Comparison of ENCODE assay signal across 30 cellular contexts in genomic region chr10:101759354-101760247, GRCh38. TPM values are rescaled to one million over a fixed set of nuclear protein-coding genes. Genes with fewer than 3 reads are reported as not detected.
A peak's percentile ranks its signal among the peaks of the same experiment; 100 is the strongest.
DNase-seq lines count a peak whose midpoint lies in the region; ATAC-seq and TF ChIP-seq lines count a peak whose summit lies in the region.
"Had no signal": no experiment of that assay in that cellular context is flagged by ENCODE, and none has a peak within 500 bp of the region (broad histone marks: within the 10 kb centered on the region; RNA-seq: fewer than 3 reads in every experiment).

No MANE protein-coding gene starts in this region.

- no peaks in the 10 kb centered on the region for H3K9me3 Mint-ChIP-seq in CD8-positive, alpha-beta memory T cell
- H3K9me3 Mint-ChIP-seq: activated naive CD8-positive, alpha-beta T cell treated with anti-CD3 and anti-CD28 coated beads, Interleukin-2, amount 10 ng/mL, durations not matched to agents 7 days and 5 days; activated T-cell treated with anti-CD3 and anti-CD28 coated beads, Interleukin-2, amount 50 U/mL, for 24 hours; CD8-positive, alpha-beta T cell; IgD-negative memory B cell; T-helper 1 cell treated with Interleukin-12 subunit alpha and Interleukin-12 subunit beta and Interleukin-4 antibody, amounts not matched to agents 30 μg/mL and 1 μg/mL, for 36 hours had no signal

- no peak overlapping the region for H3K18ac ChIP-seq in mesenchymal stem cell (ENCODE audit: low read depth in 1 of 2, low read length in 2 of 2)

- CTCF ChIA-PET in CD8-positive, alpha-beta memory T cell (lab: Charles Lee): interaction anchor here (2.4 kb wide), 1 partner anchor 22 kb away, joined by 9 read pairs; no protein-coding TSS in a partner anchor

- no peak overlapping the region for H2AFZ ChIP-seq in mesenchymal stem cell (ENCODE audit: low read depth, low read length)

- DNase-seq in NCI-H82 (lab: John Stamatoyannopoulos, UW) (peak; percentile 23), NCI-H82 treated with DMSO at 0.1 percent for 48 hours (lab: John Stamatoyannopoulos, UW; ENCODE audit: unreplicated experiment) (no peak), SJCRH30 (peak; percentile 80 to 94), mesenchymal stem cell (no peak), upper lobe of right lung (peak; percentile 46), SIG-M5 (lab: John Stamatoyannopoulos, UW) (no peak)
- DNase-seq in CD8-positive, alpha-beta memory T cell: no peak
- DNase-seq: activated gamma-delta T cell; activated naive CD8-positive, alpha-beta T cell treated with anti-CD3 and anti-CD28 coated beads, Interleukin-2, amount 10 ng/mL, durations not matched to agents 7 days and 5 days; activated T-cell treated with anti-CD3 and anti-CD28 coated beads, Interleukin-2, amount 50 U/mL, for 24 hours; BE2C; CD8-positive, alpha-beta T cell; colonic mucosa; effector CD8-positive, alpha-beta T cell; islet precursor cell; left ventricle myocardium superior; NCI-H187; right lobe of liver; stimulated activated CD4-positive, alpha-beta T cell treated with anti-CD3 and anti-CD28 coated beads, Interleukin-4, amount 100 ng/mL, for 24 hours; thyroid gland had no signal

- no peaks in the 10 kb centered on the region for H3K27me3 ChIP-seq in SJCRH30
- H3K27me3 ChIP-seq in mesenchymal stem cell (ENCODE audit: control insufficient read depth in 1 of 2, insufficient read depth in 1 of 2, low read length in 2 of 2): peaks cover 63 to 77% of the 10 kb centered on the region in 2 experiments
- no peaks in the 10 kb centered on the region for H3K27me3 ChIP-seq in upper lobe of right lung
- no peaks in the 10 kb centered on the region for H3K27me3 ChIP-seq in CD8-positive, alpha-beta memory T cell (ENCODE audit: insufficient read depth, low read length, poor library complexity, severe bottlenecking)
- H3K27me3 ChIP-seq: BE2C, cardiac muscle cell, colonic mucosa, right lobe of liver, thyroid gland had no signal

- no peak overlapping the region for H2BK5ac ChIP-seq in mesenchymal stem cell (ENCODE audit: low read depth, low read length, poor library complexity, severe bottlenecking)

- H2BK12ac ChIP-seq in mesenchymal stem cell (ENCODE audit: low read length in 2 of 2): no peak overlapping the region

- H3K4me3 ChIP-seq in SJCRH30: peak overlapping the region; percentile 6; the same call in 1 of the 2 replicates
- H3K4me3 ChIP-seq in mesenchymal stem cell (ENCODE audit: insufficient read depth in 1 of 2, low read depth in 1 of 2, low read length in 2 of 2): no peak overlapping the region
- H3K4me3 ChIP-seq in upper lobe of right lung: no peak overlapping the region
- no peak overlapping the region for H3K4me3 ChIP-seq in CD8-positive, alpha-beta memory T cell (ENCODE audit: low read length)
- H3K4me3 ChIP-seq: cardiac muscle cell, colonic mucosa, GM12878, right lobe of liver, SJSA1, thyroid gland had no signal

- no peak overlapping the region for H4K91ac ChIP-seq in mesenchymal stem cell (ENCODE audit: low read length)

- WGBS in mesenchymal stem cell: 30% methylated on average over 8 of the region's 11 CpGs

- H3K36me3 ChIP-seq in SJCRH30 (no peaks in the 10 kb centered on the region), mesenchymal stem cell (ENCODE audit: control insufficient read depth in 1 of 2, insufficient read depth in 2 of 2, low read depth in 1 of 2, low read length in 2 of 2) (no peaks in the 10 kb centered on the region), upper lobe of right lung (no peaks in the 10 kb centered on the region)
- no peaks in the 10 kb centered on the region for H3K36me3 ChIP-seq in CD8-positive, alpha-beta memory T cell (ENCODE audit: insufficient read depth, low read length)
- H3K36me3 ChIP-seq: BE2C, cardiac muscle cell, colonic mucosa, neutrophil, right lobe of liver, SJSA1, thyroid gland had no signal

- no peak overlapping the region for H3K4ac ChIP-seq in mesenchymal stem cell (ENCODE audit: low read depth in 1 of 2, low read length in 2 of 2)

- H3K36me3 Mint-ChIP-seq in CD8-positive, alpha-beta memory T cell: no peaks in the 10 kb centered on the region
- H3K36me3 Mint-ChIP-seq: activated naive CD8-positive, alpha-beta T cell treated with anti-CD3 and anti-CD28 coated beads, Interleukin-2, amount 10 ng/mL, durations not matched to agents 7 days and 5 days; CD8-positive, alpha-beta T cell had no signal

- H2BK120ac ChIP-seq in mesenchymal stem cell (ENCODE audit: low read depth, low read length): no peak overlapping the region

- no peaks in the 10 kb centered on the region for H3K4me1 Mint-ChIP-seq in CD8-positive, alpha-beta memory T cell
- H3K4me1 Mint-ChIP-seq: activated naive CD8-positive, alpha-beta T cell treated with anti-CD3 and anti-CD28 coated beads, Interleukin-2, amount 10 ng/mL, durations not matched to agents 7 days and 5 days; IgD-negative memory B cell had no signal

- no peak overlapping the region for H4K8ac ChIP-seq in mesenchymal stem cell (ENCODE audit: low read length)

- H3K4me2 ChIP-seq in mesenchymal stem cell (ENCODE audit: low read length, poor library complexity, severe bottlenecking): no peak overlapping the region

- peaks cover 13 to 32% of the 10 kb centered on the region in 2 donors for H3K27me3 Mint-ChIP-seq in CD8-positive, alpha-beta memory T cell

- ATAC-seq in upper lobe of right lung (no peak), HG03095 (IDR thresholded peaks at IDR 0.05; ENCODE audit: unreplicated experiment) (no peak)
- ATAC-seq: CD8-positive, alpha-beta T cell; GM12878; left ventricle myocardium superior; right lobe of liver had no signal

- H3K27ac ChIP-seq in SJCRH30: peak overlapping the region; percentile 33
- no peak overlapping the region for H3K27ac ChIP-seq in mesenchymal stem cell (ENCODE audit: low read length, poor library complexity, severe bottlenecking)
- no peak overlapping the region for H3K27ac ChIP-seq in upper lobe of right lung
- H3K27ac ChIP-seq in CD8-positive, alpha-beta memory T cell (ENCODE audit: low read depth, low read length): no peak overlapping the region
- H3K27ac ChIP-seq: cardiac muscle cell, colonic mucosa, neutrophil, right lobe of liver, SJSA1, thyroid gland had no signal

- POLR2A ChIA-PET in CD8-positive, alpha-beta memory T cell (lab: Charles Lee): no interaction called here

- no peak overlapping the region for H3K14ac ChIP-seq in mesenchymal stem cell (ENCODE audit: low read length in 2 of 2)

- H3K27ac Mint-ChIP-seq in CD8-positive, alpha-beta memory T cell: no peak overlapping the region
- H3K27ac Mint-ChIP-seq: activated naive CD8-positive, alpha-beta T cell treated with anti-CD3 and anti-CD28 coated beads, Interleukin-2, amount 10 ng/mL, durations not matched to agents 7 days and 5 days; activated T-cell treated with anti-CD3 and anti-CD28 coated beads, Interleukin-2, amount 50 U/mL, for 24 hours; CD8-positive, alpha-beta T cell; IgD-negative memory B cell; T-helper 1 cell treated with Interleukin-12 subunit alpha and Interleukin-12 subunit beta and Interleukin-4 antibody, amounts not matched to agents 30 μg/mL and 1 μg/mL, for 36 hours had no signal

- intact Hi-C loops in upper lobe of right lung (cut with DNase I): no loop called here

- no peaks in the 10 kb centered on the region for H3K79me1 ChIP-seq in mesenchymal stem cell (replicated peaks; ENCODE audit: low read length, poor library complexity, severe bottlenecking)

- no peak overlapping the region for H2AK5ac ChIP-seq in mesenchymal stem cell (ENCODE audit: low read length, severe bottlenecking)

- peaks cover 29% of the 10 kb centered on the region for H3K4me1 ChIP-seq in SJCRH30
- H3K4me1 ChIP-seq in mesenchymal stem cell (ENCODE audit: control insufficient read depth, insufficient read depth, low read depth, low read length): no peaks in the 10 kb centered on the region
- no peaks in the 10 kb centered on the region for H3K4me1 ChIP-seq in upper lobe of right lung
- no peaks in the 10 kb centered on the region for H3K4me1 ChIP-seq in CD8-positive, alpha-beta memory T cell (ENCODE audit: insufficient read depth, low read length)
- H3K4me1 ChIP-seq: colonic mucosa, right lobe of liver, SJSA1, thyroid gland had no signal

- no peak for TF ChIP-seq CTCF in upper lobe of right lung (IDR thresholded peaks at IDR 0.05)

- no peaks in the 10 kb centered on the region for H3K9me3 ChIP-seq in SJCRH30 (replicated peaks)
- H3K9me3 ChIP-seq in mesenchymal stem cell (ENCODE audit: control insufficient read depth, low read length): no peaks in the 10 kb centered on the region
- H3K9me3 ChIP-seq in upper lobe of right lung: no peaks in the 10 kb centered on the region
- H3K9me3 ChIP-seq in CD8-positive, alpha-beta memory T cell (ENCODE audit: low read length): no peaks in the 10 kb centered on the region
- H3K9me3 ChIP-seq: BE2C, colonic mucosa, neutrophil, right lobe of liver, SJSA1, thyroid gland had no signal

- no peak overlapping the region for H3K4me3 Mint-ChIP-seq in CD8-positive, alpha-beta memory T cell
- H3K4me3 Mint-ChIP-seq: activated naive CD8-positive, alpha-beta T cell treated with anti-CD3 and anti-CD28 coated beads, Interleukin-2, amount 10 ng/mL, durations not matched to agents 7 days and 5 days; activated T-cell treated with anti-CD3 and anti-CD28 coated beads, Interleukin-2, amount 50 U/mL, for 24 hours; CD8-positive, alpha-beta T cell; IgD-negative memory B cell; T-helper 1 cell treated with Interleukin-12 subunit alpha and Interleukin-12 subunit beta and Interleukin-4 antibody, amounts not matched to agents 30 μg/mL and 1 μg/mL, for 36 hours had no signal

- no peak overlapping the region for H3K9ac ChIP-seq in mesenchymal stem cell (ENCODE audit: low read length)

- H2BK15ac ChIP-seq in mesenchymal stem cell (ENCODE audit: low read depth, poor library complexity, severe bottlenecking): peak overlapping the region; percentile 57

- no peak overlapping the region for H3K23ac ChIP-seq in mesenchymal stem cell (ENCODE audit: low read length in 2 of 2)

RNA-seq across cellular contexts. Expression of gene FGF8, which starts 16.3 kb away (rescaled TPM):
- total RNA-seq in SJCRH30 (2014; rRNA removed; shearing (Covaris generic)): 115 and 123 TPM in 2 replicates
- polyA plus RNA-seq in mesenchymal stem cell (2013, experiment 1 of 2): not detected
- not detected for polyA plus RNA-seq in mesenchymal stem cell (2013, experiment 2 of 2)
- 1.2 TPM for total RNA-seq in upper lobe of right lung
- not detected for total RNA-seq in CD8-positive, alpha-beta memory T cell
- not detected for polyA plus RNA-seq in CD8-positive, alpha-beta memory T cell
- total RNA-seq: activated naive CD8-positive, alpha-beta T cell treated with anti-CD3 and anti-CD28 coated beads, Interleukin-2, amount 10 ng/mL, durations not matched to agents 7 days and 5 days; CD8-positive, alpha-beta T cell; colonic mucosa; epithelial cell of proximal tubule; glomerular endothelial cell; GM12878; HT-29; left ventricle myocardium superior; right lobe of liver; SJSA1; thyroid gland had no signal
- polyA plus RNA-seq: IgD-negative memory B cell had no signal

RNA-seq across cellular contexts. Expression of gene NPM3, which starts 23.6 kb away (rescaled TPM):
- total RNA-seq in SJCRH30 (2014; rRNA removed; shearing (Covaris generic)): 238 and 287 TPM in 2 replicates
- 35.4 TPM for polyA plus RNA-seq in mesenchymal stem cell (2013, experiment 1 of 2)
- polyA plus RNA-seq in mesenchymal stem cell (2013, experiment 2 of 2): 33.5 TPM
- 18.0 TPM for total RNA-seq in upper lobe of right lung
- 100 to 1,000 TPM; 209 to 217 TPM for total RNA-seq in CD8-positive, alpha-beta memory T cell
- polyA plus RNA-seq in CD8-positive, alpha-beta memory T cell: 7.5 TPM

RNA-seq across cellular contexts. Expression of gene OGA, which starts 58.6 kb away (rescaled TPM):
- 110 and 132 TPM in 2 replicates for total RNA-seq in SJCRH30 (2014; rRNA removed; shearing (Covaris generic))
- 40.9 TPM for polyA plus RNA-seq in mesenchymal stem cell (2013, experiment 1 of 2)
- 39.4 TPM for polyA plus RNA-seq in mesenchymal stem cell (2013, experiment 2 of 2)
- 91.6 TPM for total RNA-seq in upper lobe of right lung
- total RNA-seq in CD8-positive, alpha-beta memory T cell: 100 to 1,000 TPM in 1 of 2 experiments, 10 to 100 TPM in 1; 95.8 to 109 TPM
- polyA plus RNA-seq in CD8-positive, alpha-beta memory T cell: 45.7 TPM

Comparison
In these comparisons a context has a peak if more than half of its experiments do, and no peak if none do; other contexts are left out.
1. DNase-seq: peak in NCI-H82 (single experiment), SJCRH30 (2 of 2) and upper lobe of right lung (single experiment); none in NCI-H82 treated with DMSO at 0.1 percent for 48 hours (single experiment), mesenchymal stem cell (single experiment), SIG-M5 (single experiment) and CD8-positive, alpha-beta memory T cell (0 of 5).
2. RNA of gene FGF8, which starts 16.3 kb away (total RNA-seq): 115 to 123 TPM in SJCRH30; 1.2 TPM in upper lobe of right lung (single experiment) and not detected in CD8-positive, alpha-beta memory T cell; every median in the first group is over 10 times any median in the second.
3. RNA of gene NPM3, which starts 23.6 kb away (total RNA-seq): 238 to 287 TPM in SJCRH30 and 209 to 217 TPM in CD8-positive, alpha-beta memory T cell; 18.0 TPM in upper lobe of right lung (single experiment); every median in the first group is over 10 times any median in the second.